9 cellular contexts compared by ENCODE assay signal in the genomic region with DNA sequence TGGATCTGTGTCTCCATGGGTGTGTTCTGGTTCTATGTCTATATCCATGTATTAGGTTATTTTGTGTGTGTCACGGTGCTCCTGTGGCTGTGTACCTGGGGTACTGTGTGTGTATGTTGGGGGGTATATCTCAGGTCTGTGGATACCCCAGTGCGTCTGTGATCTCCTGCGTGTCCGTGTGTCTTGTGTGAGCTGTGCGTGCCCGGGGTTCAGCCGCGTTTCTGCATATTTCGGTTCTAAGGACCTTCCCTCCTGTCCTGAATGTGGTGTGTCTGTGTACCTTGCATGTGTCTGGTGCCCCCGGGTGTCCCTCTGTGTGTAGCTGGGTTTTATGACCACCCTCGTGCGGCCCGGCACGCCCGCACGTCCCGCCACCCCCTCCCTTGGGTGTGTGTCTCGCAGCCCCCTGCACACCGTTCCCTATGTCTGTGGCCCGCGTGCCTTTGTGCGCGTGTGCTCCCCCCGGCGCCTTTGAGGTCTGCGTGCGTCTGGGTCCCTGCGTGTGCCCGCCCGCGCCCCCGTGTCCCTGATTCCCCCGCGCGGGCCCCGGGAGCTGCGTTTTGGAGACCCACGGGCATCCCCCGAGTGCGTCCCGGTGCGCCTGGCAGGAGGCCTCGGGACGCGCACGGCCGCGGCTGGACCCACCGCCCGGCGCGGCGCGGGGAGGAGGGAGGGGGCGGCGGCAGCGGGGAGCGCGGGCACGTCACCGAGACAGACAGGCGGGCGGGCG. TPM values are rescaled to one million over a fixed set of nuclear protein-coding genes. Genes with fewer than 3 reads are reported as not detected.
A peak's percentile ranks its signal among the peaks of the same experiment; 100 is the strongest.
DNase-seq lines count a peak whose midpoint lies in the region; ATAC-seq and TF ChIP-seq lines count a peak whose summit lies in the region.
"Had no signal": no experiment of that assay in that cellular context is flagged by ENCODE, and none has a peak within 500 bp of the region (broad histone marks: within the 10 kb centered on the region; RNA-seq: fewer than 3 reads in every experiment).

No MANE protein-coding gene starts in this region.

- no peak for TF ChIP-seq CTCF in transverse colon (IDR thresholded peaks at IDR 0.05)

- intact Hi-C loops in activated T-helper 1 cell treated with anti-CD3 and anti-CD28 coated beads, Interleukin-12 subunit alpha, Interleukin-12 subunit beta, Interleukin-2, Interleukin-4 antibody, amounts not matched to agents 30 ng/mL and 10 ng/mL and 1 ng/mL, durations not matched to agents 14 hours and 24 hours and 36 hours (cut with micrococcal nuclease), result loop anchor here (5.0 kb wide), 2 partner anchors 132 to 587 kb away; no protein-coding TSS in a partner anchor
- intact Hi-C loops in transverse colon (cut with DNase I; ENCODE audit: low total_unique reads), result loop anchor here (10.0 kb wide), 1 partner anchor 100 kb away; the partner anchor contains the start of gene MRI1

- ATAC-seq in activated T-cell treated with anti-CD3 and anti-CD28 coated beads, Interleukin-2, amount 50 U/mL, for 72 hours (replicated peaks in 1 of 2), result no peak
- ATAC-seq in GM21367 (IDR thresholded peaks at IDR 0.05; ENCODE audit: unreplicated experiment), result no peak

- peaks cover 67% of the 10 kb centered on the region for H3K4me1 Mint-ChIP-seq in activated T-cell treated with anti-CD3 and anti-CD28 coated beads, Interleukin-2, amount 50 U/mL, for 72 hours (ENCODE audit: low read depth)
- peaks cover 44% of the 10 kb centered on the region for H3K4me1 Mint-ChIP-seq in activated T-helper 1 cell treated with anti-CD3 and anti-CD28 coated beads, Interleukin-12 subunit alpha, Interleukin-12 subunit beta, Interleukin-2, Interleukin-4 antibody, amounts not matched to agents 30 ng/mL and 10 ng/mL and 1 ng/mL, durations not matched to agents 14 hours and 24 hours and 36 hours (ENCODE audit: low read depth)

- peak overlapping the region in 3 of 4 donors; percentile 64 to 79 (median 67) for H3K4me3 ChIP-seq in transverse colon

- H3K27me3 ChIP-seq in transverse colon, result peaks cover 8% of the 10 kb centered on the region

- H3K4me1 ChIP-seq in transverse colon, result peaks cover 5 to 23% (median 18%) of the 10 kb centered on the region in 4 donors

- no peak for TF ChIP-seq EP300 in transverse colon (IDR thresholded peaks at IDR 0.05; ENCODE audit: low read depth)

- no peaks in the 10 kb centered on the region for H3K9me3 Mint-ChIP-seq in activated T-cell treated with anti-CD3 and anti-CD28 coated beads, Interleukin-2, amount 50 U/mL, for 72 hours
- H3K9me3 Mint-ChIP-seq in activated T-helper 1 cell treated with anti-CD3 and anti-CD28 coated beads, Interleukin-12 subunit alpha, Interleukin-12 subunit beta, Interleukin-2, Interleukin-4 antibody, amounts not matched to agents 30 ng/mL and 10 ng/mL and 1 ng/mL, durations not matched to agents 14 hours and 24 hours and 36 hours, result no peaks in the 10 kb centered on the region

- H3K9me3 ChIP-seq in transverse colon, result no peaks in the 10 kb centered on the region

- H3K27me3 Mint-ChIP-seq in activated T-cell treated with anti-CD3 and anti-CD28 coated beads, Interleukin-2, amount 50 U/mL, for 72 hours (ENCODE audit: low read depth), result peaks cover 26% of the 10 kb centered on the region
- H3K27me3 Mint-ChIP-seq in activated T-helper 1 cell treated with anti-CD3 and anti-CD28 coated beads, Interleukin-12 subunit alpha, Interleukin-12 subunit beta, Interleukin-2, Interleukin-4 antibody, amounts not matched to agents 30 ng/mL and 10 ng/mL and 1 ng/mL, durations not matched to agents 14 hours and 24 hours and 36 hours (ENCODE audit: insufficient read depth), result peaks cover 28% of the 10 kb centered on the region

- 8% methylated on average over 44 of the region's 64 CpGs; no CpG with 5 or more reads in 1 of the 2 donors for WGBS in transverse colon (ENCODE audit: low coverage in 1 of 2), 2 donors

- peak overlapping the region; percentile 52 to 84 (median 58) for H3K27ac ChIP-seq in transverse colon

- no peak for DNase-seq in activated T-cell treated with anti-CD3 and anti-CD28 coated beads, Interleukin-2, amount 50 U/mL, for 72 hours
- DNase-seq in activated T-cell treated with anti-CD3 and anti-CD28 coated beads, Interleukin-2, amount 50 U/mL, for 48 hours, result no peak
- DNase-seq in activated T-helper 1 cell treated with anti-CD3 and anti-CD28 coated beads, Interleukin-12 subunit alpha, Interleukin-12 subunit beta, Interleukin-2, Interleukin-4 antibody, amounts not matched to agents 30 ng/mL and 10 ng/mL and 1 ng/mL, durations not matched to agents 14 hours and 24 hours and 36 hours (ENCODE audit: low spot score), result no peak
- DNase-seq in left kidney (ENCODE audit: low read depth, low spot score) (peak; percentile 63), transverse colon (no peak), GOT3 (lab: John Stamatoyannopoulos, UW) (no peak), COR-L47 (lab: John Stamatoyannopoulos, UW) (no peak)

- no peak for TF ChIP-seq POLR2A in transverse colon (IDR thresholded peaks at IDR 0.05)

- H3K4me3 Mint-ChIP-seq in activated T-cell treated with anti-CD3 and anti-CD28 coated beads, Interleukin-2, amount 50 U/mL, for 72 hours, result peak overlapping the region; percentile 75 to 76
- H3K4me3 Mint-ChIP-seq in activated T-helper 1 cell treated with anti-CD3 and anti-CD28 coated beads, Interleukin-12 subunit alpha, Interleukin-12 subunit beta, Interleukin-2, Interleukin-4 antibody, amounts not matched to agents 30 ng/mL and 10 ng/mL and 1 ng/mL, durations not matched to agents 14 hours and 24 hours and 36 hours, result peak overlapping the region; percentile 81

- H3K27ac Mint-ChIP-seq in activated T-cell treated with anti-CD3 and anti-CD28 coated beads, Interleukin-2, amount 50 U/mL, for 72 hours, result no peak overlapping the region
- peak overlapping the region; percentile 33 for H3K27ac Mint-ChIP-seq in activated T-helper 1 cell treated with anti-CD3 and anti-CD28 coated beads, Interleukin-12 subunit alpha, Interleukin-12 subunit beta, Interleukin-2, Interleukin-4 antibody, amounts not matched to agents 30 ng/mL and 10 ng/mL and 1 ng/mL, durations not matched to agents 14 hours and 24 hours and 36 hours

- H3K36me3 Mint-ChIP-seq in activated T-cell treated with anti-CD3 and anti-CD28 coated beads, Interleukin-2, amount 50 U/mL, for 72 hours (ENCODE audit: insufficient read depth in 2 of 2), result peaks cover 6 to 8% of the 10 kb centered on the region in 2 donors
- H3K36me3 Mint-ChIP-seq in activated T-helper 1 cell treated with anti-CD3 and anti-CD28 coated beads, Interleukin-12 subunit alpha, Interleukin-12 subunit beta, Interleukin-2, Interleukin-4 antibody, amounts not matched to agents 30 ng/mL and 10 ng/mL and 1 ng/mL, durations not matched to agents 14 hours and 24 hours and 36 hours (ENCODE audit: low read depth), result peaks cover 5% of the 10 kb centered on the region

- in situ Hi-C loops in transverse colon (cut with MboI; ENCODE audit: low pct_ligation_motif_present in 1 of 4, low pct_unique_long_range_greater_than_20kb in 1 of 4, low sequenced_read_pairs in 3 of 4), result loop anchor here (5.0 to 25.0 kb wide), 5 partner anchors 82 to 277 kb away; partner anchors contain the start of genes C19orf53 (in 1 of the 4) and MRI1 (in 1 of the 4)

- H3K36me3 ChIP-seq in transverse colon, result no peaks in the 10 kb centered on the region

RNA-seq across cellular contexts. Expression of gene NANOS3, which starts 12.3 kb away (rescaled TPM):
- total RNA-seq in activated T-cell treated with anti-CD3 and anti-CD28 coated beads, Interleukin-2, amount 50 U/mL, for 72 hours, result 1 to 10 TPM; 3.1 to 3.8 TPM
- total RNA-seq in activated T-helper 1 cell treated with anti-CD3 and anti-CD28 coated beads, Interleukin-12 subunit alpha, Interleukin-12 subunit beta, Interleukin-2, Interleukin-4 antibody, amounts not matched to agents 30 ng/mL and 10 ng/mL and 1 ng/mL, durations not matched to agents 14 hours and 24 hours and 36 hours, result 1.5 and 3.1 TPM in 2 replicates
- not detected for total RNA-seq in transverse colon
- total RNA-seq: SK-MEL-5 had no signal

RNA-seq across cellular contexts. Expression of gene BRME1, which starts 41.2 kb away (rescaled TPM):
- 10 to 100 TPM; 13.2 to 15.7 TPM for total RNA-seq in activated T-cell treated with anti-CD3 and anti-CD28 coated beads, Interleukin-2, amount 50 U/mL, for 72 hours
- total RNA-seq in activated T-helper 1 cell treated with anti-CD3 and anti-CD28 coated beads, Interleukin-12 subunit alpha, Interleukin-12 subunit beta, Interleukin-2, Interleukin-4 antibody, amounts not matched to agents 30 ng/mL and 10 ng/mL and 1 ng/mL, durations not matched to agents 14 hours and 24 hours and 36 hours, result 16.6 and 20.5 TPM in 2 replicates
- 100 to 1,000 TPM in 1 of 4 donors, 1 to 10 TPM in 3; 5.2 to 102 (median 6.7) TPM for total RNA-seq in transverse colon

RNA-seq across cellular contexts. Expression of gene CC2D1A, which starts 41.3 kb away (rescaled TPM):
- 10 to 100 TPM; 39.4 to 44.7 TPM for total RNA-seq in activated T-cell treated with anti-CD3 and anti-CD28 coated beads, Interleukin-2, amount 50 U/mL, for 72 hours
- total RNA-seq in activated T-helper 1 cell treated with anti-CD3 and anti-CD28 coated beads, Interleukin-12 subunit alpha, Interleukin-12 subunit beta, Interleukin-2, Interleukin-4 antibody, amounts not matched to agents 30 ng/mL and 10 ng/mL and 1 ng/mL, durations not matched to agents 14 hours and 24 hours and 36 hours, result 43.9 and 45.6 TPM in 2 replicates
- total RNA-seq in transverse colon, result 100 to 1,000 TPM; 113 to 294 (median 177) TPM
